ENCODE assay signal across 8 cellular contexts in genomic region chr12:123043536-123044001, GRCh38.
DNase-seq lines count a peak whose midpoint lies in the region; ATAC-seq, FAIRE-seq and TF ChIP-seq lines count a peak whose summit lies in the region.

No MANE protein-coding gene starts in this region.

- H3K4me1 Mint-ChIP-seq in activated CD8-positive, alpha-beta T cell treated with anti-CD3 and anti-CD28 coated beads for 36 hours (ENCODE audit: low read depth): peaks cover 29% of the 10 kb centered on the region

- CTCF ChIA-PET in A549 (lab: Yijun Ruan, JAX): interaction anchor here (0.6 to 6.7 kb wide), 58 partner anchors 10 to 539 kb away, joined by 3 to 104 read pairs (median 5); partner anchors contain the start of genes MPHOSPH9, MTRFR, OGFOD2 and PITPNM2
- CTCF ChIA-PET in activated CD8-positive, alpha-beta T cell treated with anti-CD3 and anti-CD28 coated beads for 36 hours (lab: Charles Lee): interaction anchor here (0.6 to 6.5 kb wide), 35 partner anchors 9 to 322 kb away, joined by 3 to 43 read pairs (median 4); partner anchors contain the start of genes MPHOSPH9 and MTRFR

- H3K27me3 ChIP-seq in dorsolateral prefrontal cortex (no peaks in the 10 kb centered on the region), lung (ENCODE audit: control insufficient read depth, insufficient read depth) (no peaks in the 10 kb centered on the region)

- 56% methylated on average over 7 of the region's 7 CpGs for WGBS in A549 (ENCODE audit: missing lambda C conversion rate)
- 13 to 14% methylated on average over 7 of the region's 7 CpGs for WGBS in lung, 2 donors

- H3K36me3 Mint-ChIP-seq in activated CD8-positive, alpha-beta T cell treated with anti-CD3 and anti-CD28 coated beads for 36 hours (ENCODE audit: low read depth): no peaks in the 10 kb centered on the region

- ATAC-seq in A549: peak; percentile 93 to 94
- ATAC-seq in activated CD8-positive, alpha-beta T cell treated with anti-CD3 and anti-CD28 coated beads for 36 hours: peak; percentile 98
- peak; percentile 82 for ATAC-seq in lung (ENCODE audit: insufficient read depth, low FRiP score)

- H3K4me2 ChIP-seq in A549: peak overlapping the region; percentile 33; the same call in 2 of the 3 replicates

- H3K9me3 Mint-ChIP-seq in activated CD8-positive, alpha-beta T cell treated with anti-CD3 and anti-CD28 coated beads for 36 hours: no peaks in the 10 kb centered on the region

- POLR2A ChIA-PET in A549 (lab: Yijun Ruan, JAX): interaction anchor here (1.1 to 2.9 kb wide), 2 partner anchors 189 to 195 kb away, joined by 4 to 29 read pairs; partner anchors contain the start of genes MPHOSPH9 and MTRFR
- POLR2A ChIA-PET in activated CD8-positive, alpha-beta T cell treated with anti-CD3 and anti-CD28 coated beads for 36 hours (lab: Charles Lee): interaction anchor here (0.6 to 4.3 kb wide), 13 partner anchors 9 to 197 kb away, joined by 3 to 28 read pairs (median 4); partner anchors contain the start of genes MPHOSPH9 and MTRFR

- TF ChIP-seq CTCF in A549 (IDR thresholded peaks at IDR 0.05) (peak; percentile 75), dorsolateral prefrontal cortex (IDR thresholded peaks at IDR 0.05 in 54 of 56, conservative IDR thresholded peaks at IDR 0.05 in 2 of 56; ENCODE audit: low read depth in 1 of 56, partially characterized antibody in 56 of 56) (peak in 55 of 56 donors; percentile 20 to 71 (median 55)), lung (IDR thresholded peaks at IDR 0.05; ENCODE audit: control extremely low read depth, extremely low read depth) (peak; percentile 47)
- TF ChIP-seq CTCF in activated CD8-positive, alpha-beta T cell treated with anti-CD3 and anti-CD28 coated beads for 36 hours (IDR thresholded peaks at IDR 0.05): peak; percentile 68

- TF ChIP-seq EP300 in A549 (IDR thresholded peaks at IDR 0.05): no peak; a peak in 1 of 5 replicates

- peaks cover 0 to 2% of the 10 kb centered on the region in 2 donors for H3K36me3 ChIP-seq in lung (ENCODE audit: control insufficient read depth in 2 of 2, insufficient read depth in 2 of 2, low read length in 2 of 2)

- DNase-seq in A549 (ENCODE audit: low read depth in 1 of 2, low spot score in 1 of 2) (peak; percentile 77 to 83), GM19239 (ENCODE audit: insufficient read length, low spot score) (peak; percentile 47), NCI-H526 treated with DMSO at 0.1 percent for 48 hours (lab: John Stamatoyannopoulos, UW) (peak; percentile 30), dorsolateral prefrontal cortex (peak; percentile 46 to 84 (median 75)), lung (ENCODE audit: low spot score) (peak; percentile 82), cerebellum (ENCODE audit: low spot score) (no peak)
- peak; percentile 91 for DNase-seq in activated CD8-positive, alpha-beta T cell treated with anti-CD3 and anti-CD28 coated beads for 36 hours
- peak; percentile 37 to 62 (median 57) for DNase-seq in stimulated activated CD4-positive, alpha-beta T cell treated with anti-CD3 and anti-CD28 coated beads, TNF-alpha, amount 100 ng/mL, for 4 hours (ENCODE audit: low read depth in 3 of 3)

- H3K4me3 Mint-ChIP-seq in activated CD8-positive, alpha-beta T cell treated with anti-CD3 and anti-CD28 coated beads for 36 hours: no peak overlapping the region

- FAIRE-seq in A549 (lab: Jason Lieb, UNC) (no peak), GM19239 (lab: Jason Lieb, UNC) (no peak)

- H3K4me1 ChIP-seq in A549: peaks cover 24% of the 10 kb centered on the region
- peaks cover 6 to 14% of the 10 kb centered on the region in 2 donors for H3K4me1 ChIP-seq in lung (ENCODE audit: control insufficient read depth in 2 of 2, insufficient read depth in 2 of 2, low read length in 2 of 2)

- peak overlapping the region; percentile 41 to 79 for H3K27ac ChIP-seq in A549
- peak overlapping the region in 40 of 59 donors; percentile 2 to 80 (median 46) for H3K27ac ChIP-seq in dorsolateral prefrontal cortex
- peak overlapping the region in 1 of 2 donors; percentile 23 for H3K27ac ChIP-seq in lung (ENCODE audit: low read depth in 1 of 2, low read length in 1 of 2)

- no peaks in the 10 kb centered on the region for H3K27me3 Mint-ChIP-seq in activated CD8-positive, alpha-beta T cell treated with anti-CD3 and anti-CD28 coated beads for 36 hours

- TF ChIP-seq POLR2A in A549 (IDR thresholded peaks at IDR 0.05; ENCODE audit: low read length): no peak

- H3K4me3 ChIP-seq in A549 (no peak overlapping the region), dorsolateral prefrontal cortex (no peak overlapping the region), lung (no peak overlapping the region)

- no peaks in the 10 kb centered on the region for H3K9me3 ChIP-seq in A549
- no peaks in the 10 kb centered on the region for H3K9me3 ChIP-seq in lung (ENCODE audit: control insufficient read depth in 2 of 2, insufficient read depth in 1 of 2, low read length in 1 of 2)

- intact Hi-C loops in activated CD8-positive, alpha-beta T cell treated with anti-CD3 and anti-CD28 coated beads for 36 hours (cut with micrococcal nuclease): loop anchor here (10.0 kb wide), 1 partner anchor 191 kb away; the partner anchor contains the start of genes MPHOSPH9 and MTRFR
- intact Hi-C loops in dorsolateral prefrontal cortex (cut with DNase I): no loop called here

- H3K27ac Mint-ChIP-seq in activated CD8-positive, alpha-beta T cell treated with anti-CD3 and anti-CD28 coated beads for 36 hours: peak overlapping the region; percentile 79

- peak; percentile 97 to 98 for TF ChIP-seq RAD21 in A549 (conservative IDR thresholded peaks at IDR 0.05 in 1 of 2, IDR thresholded peaks at IDR 0.05 in 1 of 2)

TF ChIP-seq in A549, 52 proteins besides CTCF, POLR2A, EP300 and RAD21:
- TF ChIP-seq KDM1A (IDR thresholded peaks at IDR 0.05; ENCODE audit: low read depth) (no peak), SMC3 (IDR thresholded peaks at IDR 0.05) (peak; percentile 96), ZSCAN20 (CRISPR knock-in tag; IDR thresholded peaks at IDR 0.05) (no peak), CHD2 (IDR thresholded peaks at IDR 0.05; ENCODE audit: low read length, partially characterized antibody) (no peak), RARB (CRISPR knock-in tag; IDR thresholded peaks at IDR 0.05) (no peak), RFX5 (IDR thresholded peaks at IDR 0.05) (no peak), RCOR1 (IDR thresholded peaks at IDR 0.05; ENCODE audit: low read depth, low read length) (no peak), HDAC2 (IDR thresholded peaks at IDR 0.05) (no peak), TP53 (CRISPR knock-in tag; IDR thresholded peaks at IDR 0.05) (no peak), USF2 (IDR thresholded peaks at IDR 0.05) (no peak), FOSL2 (IDR thresholded peaks at IDR 0.05) (no peak), FOSL2 (CRISPR knock-in tag; IDR thresholded peaks at IDR 0.05) (0 out of 2 replicates have a peak, but pooled peaks have one; percentile 7), TFCP2L1 (CRISPR knock-in tag; IDR thresholded peaks at IDR 0.05) (no peak)
